7 cellular contexts compared by ENCODE assay signal in genomic region chr16:85287815-85288109, GRCh38.
A peak's percentile ranks its signal among the peaks of the same experiment; 100 is the strongest.
DNase-seq lines count a peak whose midpoint lies in the region; ATAC-seq and TF ChIP-seq lines count a peak whose summit lies in the region.
"Not testable (repeated sequence)": the region's sequence is repeated elsewhere in the genome, so short reads cannot be mapped to it uniquely, and the experiment has no call there.

No MANE protein-coding gene starts in this region.

- H3K27me3 ChIP-seq in adrenal gland; lower lobe of right lung (ENCODE audit: low read depth); sigmoid colon: not testable (repeated sequence)

- 85 to 89% (median 88%) methylated on average over 13 of the region's 13 CpGs for WGBS in adrenal gland, 4 donors
- WGBS in sigmoid colon, 2 donors, result 92 to 94% methylated on average over 13 of the region's 13 CpGs

- H3K9me3 ChIP-seq in adrenal gland (replicated peaks in 1 of 3); lower lobe of right lung; sigmoid colon: not testable (repeated sequence)

- not testable (repeated sequence) for H3K9me3 Mint-ChIP-seq in HFFc6
- peaks cover 19% of the 10 kb centered on the region for H3K9me3 Mint-ChIP-seq in glutamatergic neuron (ENCODE audit: unreplicated experiment)

- H3K4me1 ChIP-seq in adrenal gland (replicated peaks in 1 of 2) (peaks cover 38 to 71% of the 10 kb centered on the region in 2 donors), lower lobe of right lung (peaks cover 21% of the 10 kb centered on the region), sigmoid colon (peaks cover 0 to 17% (median 6%) of the 10 kb centered on the region in 4 donors)

- intact Hi-C loops in adrenal gland (cut with DNase I), result loop anchor here in 1 of 2 donors (10.0 kb wide), 1 partner anchor 327 kb away; the partner anchor contains the start of gene GSE1
- intact Hi-C loops in lower lobe of right lung (cut with DNase I); sigmoid colon (cut with DNase I): not testable (repeated sequence)

- DNase-seq in HFFc6; adrenal gland; caudate nucleus (lab: John Stamatoyannopoulos, UW); glutamatergic neuron; lower lobe of right lung; sigmoid colon: not testable (repeated sequence)

- not testable (repeated sequence) for TF ChIP-seq EP300 in sigmoid colon (IDR thresholded peaks at IDR 0.05)

- not testable (repeated sequence) for ATAC-seq in lower lobe of right lung

- H3K27ac Mint-ChIP-seq in HFFc6, result peak overlapping the region; percentile 89
- peak overlapping the region; percentile 97 for H3K27ac Mint-ChIP-seq in glutamatergic neuron (ENCODE audit: unreplicated experiment)

- not testable (repeated sequence) for H3K27me3 Mint-ChIP-seq in HFFc6 (ENCODE audit: insufficient read depth)
- H3K27me3 Mint-ChIP-seq in glutamatergic neuron (ENCODE audit: unreplicated experiment), result peaks cover 21% of the 10 kb centered on the region

- not testable (repeated sequence) for H3K4me3 ChIP-seq in adrenal gland, lower lobe of right lung, sigmoid colon

- not testable (repeated sequence) for TF ChIP-seq CTCF in HFFc6 (IDR thresholded peaks at IDR 0.05); adrenal gland (IDR thresholded peaks at IDR 0.05); glutamatergic neuron (IDR thresholded peaks at IDR 0.05; ENCODE audit: partially characterized antibody, unreplicated experiment); lower lobe of right lung (IDR thresholded peaks at IDR 0.05); sigmoid colon (IDR thresholded peaks at IDR 0.05)

- TF ChIP-seq POLR2A in adrenal gland (IDR thresholded peaks at IDR 0.05); sigmoid colon (IDR thresholded peaks at IDR 0.05): not testable (repeated sequence)

- H3K4me3 Mint-ChIP-seq in HFFc6, result peak overlapping the region; percentile 70; the same call in 1 of the 2 replicates
- H3K4me3 Mint-ChIP-seq in glutamatergic neuron (ENCODE audit: unreplicated experiment), result peak overlapping the region; percentile 63

- not testable (repeated sequence) for H3K36me3 ChIP-seq in adrenal gland (replicated peaks in 1 of 2); lower lobe of right lung; sigmoid colon

- H3K4me1 Mint-ChIP-seq in HFFc6 (ENCODE audit: low read depth) (peaks cover 29% of the 10 kb centered on the region), glutamatergic neuron (ENCODE audit: low read depth, unreplicated experiment) (peaks cover 48% of the 10 kb centered on the region)

- H3K36me3 Mint-ChIP-seq in HFFc6 (ENCODE audit: low read depth); glutamatergic neuron (ENCODE audit: unreplicated experiment): not testable (repeated sequence)

- H3K27ac ChIP-seq in adrenal gland (peak overlapping the region; percentile 69 to 94 (median 81)), caudate nucleus (ENCODE audit: low read depth, low read length) (peak overlapping the region; percentile 84), lower lobe of right lung (peak overlapping the region; percentile 11), sigmoid colon (peak overlapping the region in 3 of 4 donors; percentile 27 to 60 (median 51)), temporal lobe (ENCODE audit: low read depth, low read length) (peak overlapping the region; percentile 94)

Comparison
In these comparisons a context has a peak if more than half of its experiments do, and no peak if none do; other contexts are left out.
1. H3K27ac ChIP-seq: peak in every context shown above with its lines; median percentile 94 in temporal lobe; 84 in caudate nucleus; 81 in adrenal gland; 51 in sigmoid colon; 11 in lower lobe of right lung.